1 cellular context compared by ENCODE assay signal in the genomic region with DNA sequence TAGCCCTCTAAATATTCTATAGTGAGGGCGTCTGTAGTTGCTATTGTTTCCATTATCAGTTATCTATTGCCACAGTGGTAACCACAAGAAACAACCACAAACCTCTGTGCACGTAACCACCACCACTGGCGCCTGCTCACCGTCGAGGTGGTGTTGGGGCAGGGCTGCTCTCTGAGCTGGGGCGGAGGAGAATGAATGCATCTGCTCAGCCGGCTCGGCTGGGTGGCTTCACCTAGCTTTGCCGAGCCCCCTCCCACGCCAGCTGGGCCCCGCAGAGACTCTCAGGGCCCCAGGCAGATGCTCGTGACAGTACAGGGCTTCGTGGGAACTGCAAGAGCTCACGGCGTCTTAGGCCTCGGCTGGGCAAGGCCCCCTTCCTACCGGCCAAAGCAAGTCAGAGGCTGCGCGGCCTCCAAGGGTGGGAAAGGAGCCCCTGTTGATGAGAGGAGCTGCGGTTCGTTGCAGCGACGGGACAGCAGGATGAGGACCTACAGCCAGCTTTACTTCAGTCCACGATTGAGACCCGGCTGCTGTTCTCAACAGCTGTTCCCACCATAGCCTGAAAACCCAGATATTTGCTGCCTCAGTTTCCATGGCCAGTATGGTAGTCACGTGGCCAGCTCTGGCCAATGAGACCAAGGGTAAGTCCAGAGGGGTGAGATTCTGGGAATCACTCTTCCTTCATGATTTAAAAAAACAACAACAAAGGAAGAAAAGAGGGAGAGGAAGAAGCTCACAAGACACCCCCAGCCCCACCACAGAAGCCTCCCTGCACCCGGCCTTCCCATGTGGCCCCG.
A peak's percentile ranks its signal among the peaks of the same experiment; 100 is the strongest.
TF ChIP-seq lines count a peak whose summit lies in the region.

No MANE protein-coding gene starts in this region.

TF ChIP-seq in K562, 482 proteins besides CTCF, POLR2A, EP300 and RAD21 (continued from another document):
- TF ChIP-seq BHLHE40 (IDR thresholded peaks at IDR 0.05; ENCODE audit: low read length), result peak; percentile 48; the same call in 1 of the 2 replicates
- no peak for TF ChIP-seq SMAD3 (CRISPR knock-in tag; conservative IDR thresholded peaks at IDR 0.05)
- no peak for TF ChIP-seq POLR2G (IDR thresholded peaks at IDR 0.05; ENCODE audit: low read depth, low read length)
- TF ChIP-seq CXXC5 (CRISPR knock-in tag; IDR thresholded peaks at IDR 0.05), result peak; percentile 55
- peak; percentile 95 for TF ChIP-seq ZBTB1 (CRISPR knock-in tag; IDR thresholded peaks at IDR 0.05; ENCODE audit: borderline replicate concordance, low read depth)
- TF ChIP-seq ESRRA (IDR thresholded peaks at IDR 0.05; ENCODE audit: borderline replicate concordance, low read depth), result peak; percentile 92; the same call in 1 of the 2 replicates
- peak; percentile 30 to 50; a peak in 3 of 4 replicates for TF ChIP-seq NRF1 (conservative IDR thresholded peaks at IDR 0.05 in 1 of 2, IDR thresholded peaks at IDR 0.05 in 1 of 2)
- TF ChIP-seq SOX6 (IDR thresholded peaks at IDR 0.05), result peak; percentile 89
- TF ChIP-seq KDM1A (IDR thresholded peaks at IDR 0.05), result peak; percentile 37 to 48; a peak in 1 of 4 replicates
- peak; percentile 59 for TF ChIP-seq TCF3 (CRISPR knock-in tag; IDR thresholded peaks at IDR 0.05)
- TF ChIP-seq, protein P1, sequence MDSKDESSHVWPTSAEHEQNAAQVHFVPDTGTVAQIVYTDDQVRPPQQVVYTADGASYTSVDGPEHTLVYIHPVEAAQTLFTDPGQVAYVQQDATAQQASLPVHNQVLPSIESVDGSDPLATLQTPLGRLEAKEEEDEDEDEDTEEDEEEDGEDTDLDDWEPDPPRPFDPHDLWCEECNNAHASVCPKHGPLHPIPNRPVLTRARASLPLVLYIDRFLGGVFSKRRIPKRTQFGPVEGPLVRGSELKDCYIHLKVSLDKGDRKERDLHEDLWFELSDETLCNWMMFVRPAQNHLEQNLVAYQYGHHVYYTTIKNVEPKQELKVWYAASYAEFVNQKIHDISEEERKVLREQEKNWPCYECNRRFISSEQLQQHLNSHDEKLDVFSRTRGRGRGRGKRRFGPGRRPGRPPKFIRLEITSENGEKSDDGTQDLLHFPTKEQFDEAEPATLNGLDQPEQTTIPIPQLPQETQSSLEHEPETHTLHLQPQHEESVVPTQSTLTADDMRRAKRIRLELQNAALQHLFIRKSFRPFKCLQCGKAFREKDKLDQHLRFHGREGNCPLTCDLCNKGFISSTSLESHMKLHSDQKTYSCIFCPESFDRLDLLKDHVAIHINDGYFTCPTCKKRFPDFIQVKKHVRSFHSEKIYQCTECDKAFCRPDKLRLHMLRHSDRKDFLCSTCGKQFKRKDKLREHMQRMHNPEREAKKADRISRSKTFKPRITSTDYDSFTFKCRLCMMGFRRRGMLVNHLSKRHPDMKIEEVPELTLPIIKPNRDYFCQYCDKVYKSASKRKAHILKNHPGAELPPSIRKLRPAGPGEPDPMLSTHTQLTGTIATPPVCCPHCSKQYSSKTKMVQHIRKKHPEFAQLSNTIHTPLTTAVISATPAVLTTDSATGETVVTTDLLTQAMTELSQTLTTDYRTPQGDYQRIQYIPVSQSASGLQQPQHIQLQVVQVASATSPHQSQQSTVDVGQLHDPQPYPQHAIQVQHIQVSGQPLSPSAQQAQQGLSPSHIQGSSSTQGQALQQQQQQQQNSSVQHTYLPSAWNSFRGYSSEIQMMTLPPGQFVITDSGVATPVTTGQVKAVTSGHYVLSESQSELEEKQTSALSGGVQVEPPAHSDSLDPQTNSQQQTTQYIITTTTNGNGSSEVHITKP (IDR thresholded peaks at IDR 0.05; ENCODE audit: partially characterized antibody), result no peak
- TF ChIP-seq, protein P2, sequence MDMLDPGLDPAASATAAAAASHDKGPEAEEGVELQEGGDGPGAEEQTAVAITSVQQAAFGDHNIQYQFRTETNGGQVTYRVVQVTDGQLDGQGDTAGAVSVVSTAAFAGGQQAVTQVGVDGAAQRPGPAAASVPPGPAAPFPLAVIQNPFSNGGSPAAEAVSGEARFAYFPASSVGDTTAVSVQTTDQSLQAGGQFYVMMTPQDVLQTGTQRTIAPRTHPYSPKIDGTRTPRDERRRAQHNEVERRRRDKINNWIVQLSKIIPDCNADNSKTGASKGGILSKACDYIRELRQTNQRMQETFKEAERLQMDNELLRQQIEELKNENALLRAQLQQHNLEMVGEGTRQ (CRISPR knock-in tag; IDR thresholded peaks at IDR 0.05), result peak; percentile 62
- no peak for TF ChIP-seq ARID2 (IDR thresholded peaks at IDR 0.05)
- TF ChIP-seq, protein P3, sequence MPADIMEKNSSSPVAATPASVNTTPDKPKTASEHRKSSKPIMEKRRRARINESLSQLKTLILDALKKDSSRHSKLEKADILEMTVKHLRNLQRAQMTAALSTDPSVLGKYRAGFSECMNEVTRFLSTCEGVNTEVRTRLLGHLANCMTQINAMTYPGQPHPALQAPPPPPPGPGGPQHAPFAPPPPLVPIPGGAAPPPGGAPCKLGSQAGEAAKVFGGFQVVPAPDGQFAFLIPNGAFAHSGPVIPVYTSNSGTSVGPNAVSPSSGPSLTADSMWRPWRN (IDR thresholded peaks at IDR 0.05; ENCODE audit: low read depth), result peak; percentile 70; the same call in 1 of the 2 replicates
- peak in 1 of 2 experiments; percentile 17; a peak in 1 of 4 replicates for TF ChIP-seq TBL1XR1 (IDR thresholded peaks at IDR 0.05; ENCODE audit: low read length in 2 of 2)
- TF ChIP-seq CREM (IDR thresholded peaks at IDR 0.05; ENCODE audit: low read depth), result peak; percentile 31; the same call in 1 of the 2 replicates
- peak in 1 of 2 experiments; percentile 57; a peak in 2 of 4 replicates for TF ChIP-seq RCOR1 (IDR thresholded peaks at IDR 0.05; ENCODE audit: borderline replicate concordance in 1 of 2, low read depth in 2 of 2, low read length in 2 of 2)
- TF ChIP-seq, protein P4, sequence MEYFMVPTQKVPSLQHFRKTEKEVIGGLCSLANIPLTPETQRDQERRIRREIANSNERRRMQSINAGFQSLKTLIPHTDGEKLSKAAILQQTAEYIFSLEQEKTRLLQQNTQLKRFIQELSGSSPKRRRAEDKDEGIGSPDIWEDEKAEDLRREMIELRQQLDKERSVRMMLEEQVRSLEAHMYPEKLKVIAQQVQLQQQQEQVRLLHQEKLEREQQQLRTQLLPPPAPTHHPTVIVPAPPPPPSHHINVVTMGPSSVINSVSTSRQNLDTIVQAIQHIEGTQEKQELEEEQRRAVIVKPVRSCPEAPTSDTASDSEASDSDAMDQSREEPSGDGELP (CRISPR knock-in tag; IDR thresholded peaks at IDR 0.05; ENCODE audit: borderline replicate concordance), result peak; percentile 38; the same call in 1 of the 2 replicates
- TF ChIP-seq, protein P5, sequence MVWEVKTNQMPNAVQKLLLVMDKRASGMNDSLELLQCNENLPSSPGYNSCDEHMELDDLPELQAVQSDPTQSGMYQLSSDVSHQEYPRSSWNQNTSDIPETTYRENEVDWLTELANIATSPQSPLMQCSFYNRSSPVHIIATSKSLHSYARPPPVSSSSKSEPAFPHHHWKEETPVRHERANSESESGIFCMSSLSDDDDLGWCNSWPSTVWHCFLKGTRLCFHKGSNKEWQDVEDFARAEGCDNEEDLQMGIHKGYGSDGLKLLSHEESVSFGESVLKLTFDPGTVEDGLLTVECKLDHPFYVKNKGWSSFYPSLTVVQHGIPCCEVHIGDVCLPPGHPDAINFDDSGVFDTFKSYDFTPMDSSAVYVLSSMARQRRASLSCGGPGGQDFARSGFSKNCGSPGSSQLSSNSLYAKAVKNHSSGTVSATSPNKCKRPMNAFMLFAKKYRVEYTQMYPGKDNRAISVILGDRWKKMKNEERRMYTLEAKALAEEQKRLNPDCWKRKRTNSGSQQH (CRISPR knock-in tag; IDR thresholded peaks at IDR 0.05), result no peak
- peak; percentile 64 for TF ChIP-seq TEAD4 (IDR thresholded peaks at IDR 0.05; ENCODE audit: low read length)
- TF ChIP-seq TEAD4 (CRISPR knock-in tag; IDR thresholded peaks at IDR 0.05; ENCODE audit: borderline replicate concordance), result no peak
- TF ChIP-seq L3MBTL2 (IDR thresholded peaks at IDR 0.05), result 0 out of 2 replicates have a peak, but pooled peaks have one; percentile 8
- TF ChIP-seq, protein P6, sequence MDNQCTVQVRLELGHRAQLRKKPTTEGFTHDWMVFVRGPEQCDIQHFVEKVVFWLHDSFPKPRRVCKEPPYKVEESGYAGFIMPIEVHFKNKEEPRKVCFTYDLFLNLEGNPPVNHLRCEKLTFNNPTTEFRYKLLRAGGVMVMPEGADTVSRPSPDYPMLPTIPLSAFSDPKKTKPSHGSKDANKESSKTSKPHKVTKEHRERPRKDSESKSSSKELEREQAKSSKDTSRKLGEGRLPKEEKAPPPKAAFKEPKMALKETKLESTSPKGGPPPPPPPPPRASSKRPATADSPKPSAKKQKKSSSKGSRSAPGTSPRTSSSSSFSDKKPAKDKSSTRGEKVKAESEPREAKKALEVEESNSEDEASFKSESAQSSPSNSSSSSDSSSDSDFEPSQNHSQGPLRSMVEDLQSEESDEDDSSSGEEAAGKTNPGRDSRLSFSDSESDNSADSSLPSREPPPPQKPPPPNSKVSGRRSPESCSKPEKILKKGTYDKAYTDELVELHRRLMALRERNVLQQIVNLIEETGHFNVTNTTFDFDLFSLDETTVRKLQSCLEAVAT (IDR thresholded peaks at IDR 0.05), result peak in 1 of 2 experiments; percentile 84; a peak in 2 of 4 replicates
- TF ChIP-seq, protein P7, sequence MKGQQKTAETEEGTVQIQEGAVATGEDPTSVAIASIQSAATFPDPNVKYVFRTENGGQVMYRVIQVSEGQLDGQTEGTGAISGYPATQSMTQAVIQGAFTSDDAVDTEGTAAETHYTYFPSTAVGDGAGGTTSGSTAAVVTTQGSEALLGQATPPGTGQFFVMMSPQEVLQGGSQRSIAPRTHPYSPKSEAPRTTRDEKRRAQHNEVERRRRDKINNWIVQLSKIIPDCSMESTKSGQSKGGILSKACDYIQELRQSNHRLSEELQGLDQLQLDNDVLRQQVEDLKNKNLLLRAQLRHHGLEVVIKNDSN (CRISPR knock-in tag; IDR thresholded peaks at IDR 0.05), result peak; percentile 52; the same call in 1 of the 2 replicates
- TF ChIP-seq, protein P8, sequence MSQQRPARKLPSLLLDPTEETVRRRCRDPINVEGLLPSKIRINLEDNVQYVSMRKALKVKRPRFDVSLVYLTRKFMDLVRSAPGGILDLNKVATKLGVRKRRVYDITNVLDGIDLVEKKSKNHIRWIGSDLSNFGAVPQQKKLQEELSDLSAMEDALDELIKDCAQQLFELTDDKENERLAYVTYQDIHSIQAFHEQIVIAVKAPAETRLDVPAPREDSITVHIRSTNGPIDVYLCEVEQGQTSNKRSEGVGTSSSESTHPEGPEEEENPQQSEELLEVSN (IDR thresholded peaks at IDR 0.05; ENCODE audit: borderline replicate concordance in 1 of 2, extremely low read depth in 1 of 2, insufficient read depth in 1 of 2, insufficient read length in 1 of 2, low read depth in 1 of 2, low read length in 1 of 2, poor library complexity in 1 of 2, severe bottlenecking in 1 of 2), result peak in 1 of 2 experiments; percentile 18
- peak; percentile 54 for TF ChIP-seq CBFA2T3 (IDR thresholded peaks at IDR 0.05)
TF ChIP-seq in K562: peak in this region for 21.
